In genomic region chrX:129961180-129962083, GRCh38 we compare ENCODE assay signal across 8 cellular contexts. TPM values are rescaled to one million over a fixed set of nuclear protein-coding genes. Genes with fewer than 3 reads are reported as not detected.
DNase-seq lines count a peak whose midpoint lies in the region; ATAC-seq and TF ChIP-seq lines count a peak whose summit lies in the region.

No MANE protein-coding gene starts in this region.

- H3K4me1 ChIP-seq in SK-N-SH (ENCODE audit: control insufficient read depth in 1 of 2, insufficient read depth in 2 of 2, low read depth in 1 of 2, low read length in 1 of 2), result peaks cover 0 to 6% of the 10 kb centered on the region in 2 experiments; a peak in 1 of 4 replicates
- peaks cover 0 to 9% of the 10 kb centered on the region in 2 donors for H3K4me1 ChIP-seq in left lung
- H3K4me1 ChIP-seq in ovary (ENCODE audit: insufficient read depth), result no peaks in the 10 kb centered on the region

- WGBS in SK-N-SH (ENCODE audit: low lambda C conversion rate), result 32% methylated on average over 13 of the region's 26 CpGs
- 47 to 54% (median 53%) methylated on average over 26 of the region's 26 CpGs for WGBS in ovary, 3 donors

- H3K9me3 Mint-ChIP-seq in activated naive CD8-positive, alpha-beta T cell (ENCODE audit: low read depth), result no peaks in the 10 kb centered on the region

- H3K9ac ChIP-seq in SK-N-SH, result no peak overlapping the region

- H3K4me3 Mint-ChIP-seq in activated naive CD8-positive, alpha-beta T cell, result peak overlapping the region; percentile 73

- H3K36me3 ChIP-seq in SK-N-SH (replicated peaks in 1 of 2; ENCODE audit: control insufficient read depth in 1 of 2, insufficient read depth in 2 of 2, low read length in 1 of 2) (no peaks in the 10 kb centered on the region), left lung (no peaks in the 10 kb centered on the region), ovary (no peaks in the 10 kb centered on the region)

- DNase-seq in HuH-7.5 (ENCODE audit: low spot score), result peak; percentile 73
- DNase-seq in SK-N-SH, result no peak
- DNase-seq in left lung, result peak; percentile 77 to 92
- peak; percentile 40 for DNase-seq in stimulated activated CD8-positive, alpha-beta memory T cell treated with anti-CD3 and anti-CD28 coated beads, Interleukin-7, amount 100 ng/mL, for 24 hours (ENCODE audit: low read depth)
- DNase-seq in ovary, result no peak

- intact Hi-C loops in left lung (cut with DNase I) (no loop called here), ovary (cut with DNase I) (no loop called here)

- peaks cover 33% of the 10 kb centered on the region; the same call in 1 of the 2 replicates for H3K27me3 ChIP-seq in SK-N-SH (ENCODE audit: insufficient read depth)
- no peaks in the 10 kb centered on the region for H3K27me3 ChIP-seq in left lung
- H3K27me3 ChIP-seq in ovary, result no peaks in the 10 kb centered on the region

- H3K4me3 ChIP-seq in GM12875 (ENCODE audit: low read depth, low read length), result peak overlapping the region; percentile 43
- no peak overlapping the region; a peak in 1 of 4 replicates for H3K4me3 ChIP-seq in SK-N-SH (ENCODE audit: low read depth in 2 of 2, low read length in 1 of 2)
- peak overlapping the region in 1 of 2 donors; percentile 19 for H3K4me3 ChIP-seq in left lung
- no peak overlapping the region for H3K4me3 ChIP-seq in ovary

- H3K4me2 ChIP-seq in SK-N-SH, result no peak overlapping the region

- H3K27ac Mint-ChIP-seq in activated naive CD8-positive, alpha-beta T cell, result peak overlapping the region; percentile 75

- H3K9me3 ChIP-seq in SK-N-SH (no peaks in the 10 kb centered on the region), left lung (no peaks in the 10 kb centered on the region), ovary (no peaks in the 10 kb centered on the region)

- no peaks in the 10 kb centered on the region for H3K79me2 ChIP-seq in SK-N-SH (ENCODE audit: insufficient read depth)

- H3F3A ChIP-seq in SK-N-SH (replicated peaks; ENCODE audit: insufficient read depth), result peaks cover 8% of the 10 kb centered on the region

- TF ChIP-seq EP300 in SK-N-SH (IDR thresholded peaks at IDR 0.05; ENCODE audit: borderline replicate concordance in 1 of 2, low read depth in 1 of 2, low read length in 1 of 2) (no peak), ovary (IDR thresholded peaks at IDR 0.05) (no peak)

- peaks cover 20% of the 10 kb centered on the region for H3K4me1 Mint-ChIP-seq in activated naive CD8-positive, alpha-beta T cell (ENCODE audit: low read depth)

- ATAC-seq in GM21723 (IDR thresholded peaks at IDR 0.05; ENCODE audit: unreplicated experiment), result peak; percentile 90
- ATAC-seq in left lung, result peak; percentile 87

- TF ChIP-seq RAD21 in SK-N-SH (IDR thresholded peaks at IDR 0.05; ENCODE audit: low read length), result no peak

- H3K27ac ChIP-seq in SK-N-SH (ENCODE audit: low read depth in 2 of 2, low read length in 1 of 2), result no peak overlapping the region
- H3K27ac ChIP-seq in left lung, result peak overlapping the region in 1 of 2 donors; percentile 80
- H3K27ac ChIP-seq in ovary, result no peak overlapping the region

- H3K9me2 ChIP-seq in SK-N-SH, result no peaks in the 10 kb centered on the region

- no peaks in the 10 kb centered on the region for H3K36me3 Mint-ChIP-seq in activated naive CD8-positive, alpha-beta T cell

- no peaks in the 10 kb centered on the region for H3K27me3 Mint-ChIP-seq in activated naive CD8-positive, alpha-beta T cell

- TF ChIP-seq POLR2A in ovary (IDR thresholded peaks at IDR 0.05), result no peak

- peak overlapping the region; percentile 59; the same call in 1 of the 2 replicates for H2AFZ ChIP-seq in SK-N-SH (ENCODE audit: low read depth)

- POLR2A ChIA-PET in SK-N-SH (lab: Yijun Ruan, JAX), result no interaction called here

- TF ChIP-seq CTCF in GM12875 (IDR thresholded peaks at IDR 0.05; ENCODE audit: borderline replicate concordance, insufficient read depth, low read depth, low read length) (no peak), SK-N-SH (IDR thresholded peaks at IDR 0.05) (no peak), left lung (IDR thresholded peaks at IDR 0.05) (no peak), ovary (IDR thresholded peaks at IDR 0.05) (no peak)

- CTCF ChIA-PET in SK-N-SH (lab: Yijun Ruan, JAX), result interaction anchor here (1.0 to 1.7 kb wide), 2 partner anchors 36 to 99 kb away, joined by 4 to 9 read pairs; no protein-coding TSS in a partner anchor

- no peaks in the 10 kb centered on the region for H4K20me1 ChIP-seq in SK-N-SH (ENCODE audit: insufficient read depth)

TF ChIP-seq in SK-N-SH, 30 proteins besides CTCF, POLR2A, EP300 and RAD21:
- TF ChIP-seq FOSL2 (IDR thresholded peaks at IDR 0.05; ENCODE audit: borderline replicate concordance, low read depth), result no peak

RNA-seq across cellular contexts. Expression of gene BCORL1, which starts 21.0 kb away (rescaled TPM):
- 1.5 and 4.2 TPM in 2 replicates for polyA plus RNA-seq in SK-N-SH (2012; rRNA removed)
- polyA plus RNA-seq in SK-N-SH (2012; cell fraction: cytosol; rRNA removed), result 2.9 and 3.5 TPM in 2 replicates
- polyA plus RNA-seq in SK-N-SH (2012; cell fraction: nucleus; rRNA removed), result 8.7 and 9.5 TPM in 2 replicates
- total RNA-seq in left lung, result 10 to 100 TPM; 12.1 to 14.3 TPM
- total RNA-seq in ovary, result 10 to 100 TPM in 5 of 7 donors, 1 to 10 TPM in 2; 3.3 to 45.1 (median 24.1) TPM
- polyA plus RNA-seq in ovary, result 1 to 10 TPM; 6.1 to 9.3 TPM

RNA-seq across cellular contexts. Expression of gene UTP14A, which starts 55.5 kb away (rescaled TPM):
- polyA plus RNA-seq in SK-N-SH (2012; rRNA removed) (25.4 and 31.7 TPM in 2 replicates), ovary (10 to 100 TPM; 12.9 to 36.6 TPM)
- 32.5 and 39.1 TPM in 2 replicates for polyA plus RNA-seq in SK-N-SH (2012; cell fraction: cytosol; rRNA removed)
- 20.9 and 35.7 TPM in 2 replicates for polyA plus RNA-seq in SK-N-SH (2012; cell fraction: nucleus; rRNA removed)
- total RNA-seq in left lung (10 to 100 TPM; 12.3 to 16.3 TPM), ovary (10 to 100 TPM; 11.7 to 22.6 (median 15.6) TPM)

Comparison
In these comparisons a context has a peak if more than half of its experiments do, and no peak if none do; other contexts are left out.
1. DNase-seq: peak in HuH-7.5 (single experiment), left lung (2 of 2) and stimulated activated CD8-positive, alpha-beta memory T cell treated with anti-CD3 and anti-CD28 coated beads, Interleukin-7, amount 100 ng/mL, for 24 hours (single experiment); none in SK-N-SH (single experiment) and ovary (0 of 5).